In genomic region chr5:176189857-176190256, GRCh38 we compare ENCODE assay signal across 6 cellular contexts.
"Had no signal": no experiment of that assay in that cellular context is flagged by ENCODE, and none has a peak within 500 bp of the region (broad histone marks: within the 10 kb centered on the region; RNA-seq: fewer than 3 reads in every experiment).

No MANE protein-coding gene starts in this region.

- H3K36me3 Mint-ChIP-seq: IgD-negative memory B cell had no signal

- ATAC-seq: HepG2, K562 had no signal

- H3K27ac Mint-ChIP-seq: IgD-negative memory B cell had no signal

- H3K9me3 Mint-ChIP-seq: IgD-negative memory B cell had no signal

- H3K27ac ChIP-seq: HL-60 had no signal

- H3K4me3 ChIP-seq: K562 had no signal

- DNase-seq: IMR-90, KBM-7 had no signal

- H3K4me3 Mint-ChIP-seq: IgD-negative memory B cell had no signal

- H3K4me1 Mint-ChIP-seq: IgD-negative memory B cell had no signal
